ENCODE assay signal across 8 cellular contexts in genomic region chr3:29335438-29335837, GRCh38. TPM values are rescaled to one million over a fixed set of nuclear protein-coding genes. Genes with fewer than 3 reads are reported as not detected.
A peak's percentile ranks its signal among the peaks of the same experiment; 100 is the strongest.
DNase-seq lines count a peak whose midpoint lies in the region; ATAC-seq and TF ChIP-seq lines count a peak whose summit lies in the region.

No MANE protein-coding gene starts in this region.

- no peaks in the 10 kb centered on the region for H3K36me3 ChIP-seq in gastrocnemius medialis

- DNase-seq in AG09319 (ENCODE audit: extremely low read depth, low read depth) (peak; percentile 95), LNCaP clone FGC (ENCODE audit: low read depth) (peak; percentile 72), left cardiac atrium (peak; percentile 83), gastrocnemius medialis (peak; percentile 65 to 70), cerebellar nuclear complex (lab: John Stamatoyannopoulos, UW) (no peak), HuH-7 (ENCODE audit: low spot score) (no peak)

- H3K4me3 ChIP-seq in LNCaP clone FGC (ENCODE audit: low read depth, low read length) (no peak overlapping the region), WI38 (ENCODE audit: low read depth, low read length) (peak overlapping the region; percentile 47), gastrocnemius medialis (peak overlapping the region; percentile 31 to 53 (median 42))

- peaks cover 69 to 88% of the 10 kb centered on the region in 2 donors for H3K4me1 ChIP-seq in gastrocnemius medialis

- in situ Hi-C loops in gastrocnemius medialis (cut with MboI; ENCODE audit: low sequenced_read_pairs in 4 of 4), result no loop called here

- H3K9me3 ChIP-seq in gastrocnemius medialis, result no peaks in the 10 kb centered on the region

- peak overlapping the region; percentile 54 to 74 (median 64) for H3K27ac ChIP-seq in gastrocnemius medialis

- intact Hi-C loops in left cardiac atrium (cut with DNase I), result no loop called here
- intact Hi-C loops in gastrocnemius medialis (cut with DNase I; ENCODE audit: low total_unique reads), result no loop called here

- ATAC-seq in left cardiac atrium, result peak; percentile 95 to 97
- peak; percentile 81 to 82 for ATAC-seq in gastrocnemius medialis
- no peak for ATAC-seq in GM18520 (IDR thresholded peaks at IDR 0.05; ENCODE audit: unreplicated experiment)

- TF ChIP-seq POLR2A in gastrocnemius medialis (IDR thresholded peaks at IDR 0.05), result no peak

- TF ChIP-seq CTCF in AG09319 (IDR thresholded peaks at IDR 0.05; ENCODE audit: low read depth, low read length), result no peak
- TF ChIP-seq CTCF in LNCaP clone FGC (IDR thresholded peaks at IDR 0.05; ENCODE audit: control insufficient read depth, extremely low read depth, insufficient read depth), result no peak
- no peak for TF ChIP-seq CTCF in WI38 (IDR thresholded peaks at IDR 0.05; ENCODE audit: low read depth, low read length)
- TF ChIP-seq CTCF in gastrocnemius medialis (IDR thresholded peaks at IDR 0.05 in 4 of 5, conservative IDR thresholded peaks at IDR 0.05 in 1 of 5), result no peak

- H3K27me3 ChIP-seq in gastrocnemius medialis, result no peaks in the 10 kb centered on the region

RNA-seq across cellular contexts. Expression of gene RBMS3, which starts 54.6 kb away (rescaled TPM):
- total RNA-seq in left cardiac atrium (10 to 100 TPM; 40.7 to 53.2 TPM), gastrocnemius medialis (10 to 100 TPM; 16.1 to 38.8 (median 22.7) TPM)

Comparison
In these comparisons a context has a peak if more than half of its experiments do, and no peak if none do; other contexts are left out.
1. DNase-seq: peak in AG09319 (single experiment), LNCaP clone FGC (single experiment), left cardiac atrium (single experiment) and gastrocnemius medialis (2 of 2); none in cerebellar nuclear complex (0 of 2) and HuH-7 (single experiment).